Comparison of ENCODE assay signal across 8 cellular contexts in genomic region chr12:991350-992278, GRCh38. TPM values are rescaled to one million over a fixed set of nuclear protein-coding genes. Genes with fewer than 3 reads are reported as not detected.
DNase-seq lines count a peak whose midpoint lies in the region; ATAC-seq and TF ChIP-seq lines count a peak whose summit lies in the region.

No MANE protein-coding gene starts in this region.

- H3K36me3 ChIP-seq in MG63 (no peaks in the 10 kb centered on the region; the same call in none of the 2 replicates), neutrophil (no peaks in the 10 kb centered on the region)

- POLR2A ChIA-PET in activated CD8-positive, alpha-beta T cell treated with anti-CD3 and anti-CD28 coated beads, Interleukin-2, amount 10 ng/mL, durations not matched to agents 7 days and 5 days (lab: Charles Lee) = interaction anchor here (0.5 to 1.2 kb wide), 3 partner anchors 42 to 602 kb away, joined by 3 to 5 read pairs (median 3); partner anchors contain the start of gene RAD52

- H3K9me3 ChIP-seq in MG63 (no peaks in the 10 kb centered on the region), neutrophil (no peaks in the 10 kb centered on the region)

- peaks cover 0 to 2% (median 1%) of the 10 kb centered on the region in 3 donors for H3K27me3 Mint-ChIP-seq in CD14-positive monocyte (ENCODE audit: low read depth in 3 of 3)
- peaks cover 3% of the 10 kb centered on the region for H3K27me3 Mint-ChIP-seq in activated CD8-positive, alpha-beta T cell treated with anti-CD3 and anti-CD28 coated beads, Interleukin-2, amount 10 ng/mL, durations not matched to agents 7 days and 5 days (ENCODE audit: low read depth)

- peak overlapping the region; percentile 87 to 99 (median 92) for H3K27ac Mint-ChIP-seq in CD14-positive monocyte
- peak overlapping the region; percentile 91 for H3K27ac Mint-ChIP-seq in activated CD8-positive, alpha-beta T cell treated with anti-CD3 and anti-CD28 coated beads, Interleukin-2, amount 10 ng/mL, durations not matched to agents 7 days and 5 days

- TF ChIP-seq CTCF in CD14-positive monocyte (IDR thresholded peaks at IDR 0.05) (no peak), fibroblast of villous mesenchyme (IDR thresholded peaks at IDR 0.05; ENCODE audit: insufficient read depth, low read depth, low read length) (no peak), neutrophil (IDR thresholded peaks at IDR 0.05) (no peak)

- ATAC-seq in activated CD8-positive, alpha-beta T cell treated with anti-CD3 and anti-CD28 coated beads, Interleukin-2, amount 10 ng/mL, durations not matched to agents 7 days and 5 days = peak; percentile 72
- ATAC-seq in GM21723 (IDR thresholded peaks at IDR 0.05; ENCODE audit: unreplicated experiment) (no peak), HG03139 (IDR thresholded peaks at IDR 0.05; ENCODE audit: unreplicated experiment) (no peak)

- H3K4me1 ChIP-seq in neutrophil (ENCODE audit: control insufficient read depth in 1 of 2, insufficient read depth in 1 of 2, low read depth in 1 of 2, low read length in 1 of 2) = peaks cover 20 to 29% of the 10 kb centered on the region in 2 experiments

- intact Hi-C loops in CD14-positive monocyte (cut with micrococcal nuclease) = loop anchor here in 1 of 2 donors (10.0 kb wide), 1 partner anchor 237 kb away; the partner anchor contains the start of gene WNK1

- peak overlapping the region; percentile 86 for H3K27ac ChIP-seq in neutrophil

- peak overlapping the region; percentile 86 for H3K4me3 ChIP-seq in MG63
- peak overlapping the region; percentile 79 for H3K4me3 ChIP-seq in fibroblast of villous mesenchyme (ENCODE audit: low read depth, low read length)
- peak overlapping the region; percentile 66 to 96 for H3K4me3 ChIP-seq in neutrophil (ENCODE audit: low read depth in 1 of 2, low read length in 1 of 2)

- peaks cover 62% of the 10 kb centered on the region for H3K4me1 Mint-ChIP-seq in CD14-positive monocyte
- peaks cover 35% of the 10 kb centered on the region for H3K4me1 Mint-ChIP-seq in activated CD8-positive, alpha-beta T cell treated with anti-CD3 and anti-CD28 coated beads, Interleukin-2, amount 10 ng/mL, durations not matched to agents 7 days and 5 days (ENCODE audit: low read depth)

- H3K9me3 Mint-ChIP-seq in CD14-positive monocyte = no peaks in the 10 kb centered on the region
- H3K9me3 Mint-ChIP-seq in activated CD8-positive, alpha-beta T cell treated with anti-CD3 and anti-CD28 coated beads, Interleukin-2, amount 10 ng/mL, durations not matched to agents 7 days and 5 days (ENCODE audit: insufficient read depth) = no peaks in the 10 kb centered on the region

- H3K4me3 Mint-ChIP-seq in CD14-positive monocyte = peak overlapping the region; percentile 93 to 95
- H3K4me3 Mint-ChIP-seq in activated CD8-positive, alpha-beta T cell treated with anti-CD3 and anti-CD28 coated beads, Interleukin-2, amount 10 ng/mL, durations not matched to agents 7 days and 5 days = peak overlapping the region; percentile 89

- DNase-seq in CD14-positive monocyte (ENCODE audit: low spot score) (no peak), GM19240 (ENCODE audit: insufficient read length, low spot score) (peak; percentile 35), MG63 (peak; percentile 74), fibroblast of villous mesenchyme (ENCODE audit: low read depth) (no peak)
- DNase-seq in activated CD8-positive, alpha-beta T cell treated with anti-CD3 and anti-CD28 coated beads, Interleukin-2, amount 10 ng/mL, durations not matched to agents 7 days and 5 days = peak; percentile 51

- CTCF ChIA-PET in activated CD8-positive, alpha-beta T cell treated with anti-CD3 and anti-CD28 coated beads, Interleukin-2, amount 10 ng/mL, durations not matched to agents 7 days and 5 days (lab: Charles Lee) = interaction anchor here (0.7 to 2.9 kb wide), 9 partner anchors 10 to 592 kb away, joined by 3 to 14 read pairs (median 5); partner anchors contain the start of gene RAD52

- peaks cover 5% of the 10 kb centered on the region in 2 donors for H3K36me3 Mint-ChIP-seq in CD14-positive monocyte
- H3K36me3 Mint-ChIP-seq in activated CD8-positive, alpha-beta T cell treated with anti-CD3 and anti-CD28 coated beads, Interleukin-2, amount 10 ng/mL, durations not matched to agents 7 days and 5 days (ENCODE audit: low read depth) = peaks cover 2% of the 10 kb centered on the region

- H3K27me3 ChIP-seq in MG63 = no peaks in the 10 kb centered on the region
- no peaks in the 10 kb centered on the region for H3K27me3 ChIP-seq in neutrophil

RNA-seq across cellular contexts. Expression of gene ERC1, which starts 0.6 kb away (rescaled TPM):
- polyA plus RNA-seq in CD14-positive monocyte = 10 to 100 TPM in 1 of 2 donors, 1 to 10 TPM in 1; 4.0 to 14.3 TPM
- total RNA-seq in MG63 (2014; rRNA removed; shearing (Covaris generic); ENCODE audit: low replicate concordance) = 14.6 and 24.4 TPM in 2 replicates
- 10 to 100 TPM; 25.2 to 32.9 TPM for total RNA-seq in activated CD8-positive, alpha-beta T cell treated with anti-CD3 and anti-CD28 coated beads, Interleukin-2, amount 10 ng/mL, durations not matched to agents 7 days and 5 days
- 41.9 and 49.7 TPM in 2 replicates for total RNA-seq in fibroblast of villous mesenchyme

RNA-seq across cellular contexts. Expression of gene RAD52, which starts 42.1 kb away (rescaled TPM):
- polyA plus RNA-seq in CD14-positive monocyte = 1 to 10 TPM in 1 of 2 donors, under 1 TPM in 1; 0.79 to 1.1 TPM
- total RNA-seq in MG63 (2014; rRNA removed; shearing (Covaris generic); ENCODE audit: low replicate concordance) = 1.9 and 7.3 TPM in 2 replicates
- 10 to 100 TPM; 19.3 to 20.9 TPM for total RNA-seq in activated CD8-positive, alpha-beta T cell treated with anti-CD3 and anti-CD28 coated beads, Interleukin-2, amount 10 ng/mL, durations not matched to agents 7 days and 5 days
- 10.3 and 15.1 TPM in 2 replicates for total RNA-seq in fibroblast of villous mesenchyme

Comparison
In these comparisons a context has a peak if more than half of its experiments do, and no peak if none do; other contexts are left out.
1. DNase-seq: peak in GM19240 (single experiment), MG63 (single experiment) and activated CD8-positive, alpha-beta T cell treated with anti-CD3 and anti-CD28 coated beads, Interleukin-2, amount 10 ng/mL, durations not matched to agents 7 days and 5 days (single experiment); none in CD14-positive monocyte (single experiment) and fibroblast of villous mesenchyme (single experiment).
2. Peak in every context shown above with its lines, with median percentiles within 50 percentile points of each other: H3K4me3 ChIP-seq.